Comparison of ENCODE assay signal across 29 cellular contexts in the genomic region with DNA sequence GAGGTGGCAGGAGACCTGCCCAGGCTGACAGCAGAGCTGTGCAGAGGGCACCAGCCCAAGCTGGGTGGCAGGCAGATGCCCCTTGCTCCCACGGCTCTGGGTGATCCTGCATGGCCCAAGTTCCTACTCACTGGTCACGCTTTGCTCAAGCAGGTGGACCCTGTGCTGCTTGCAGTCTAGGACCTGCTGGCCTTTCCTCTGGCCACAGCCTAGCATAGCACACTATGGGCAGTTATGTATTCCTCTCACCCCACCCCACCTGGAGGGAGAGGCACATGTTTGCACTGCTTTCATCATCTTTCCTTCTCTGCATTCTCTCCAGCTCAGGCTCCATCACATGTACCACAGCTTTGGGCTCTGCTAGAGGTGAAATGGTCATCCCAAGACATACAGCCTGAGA. TPM values are rescaled to one million over a fixed set of nuclear protein-coding genes. Genes with fewer than 3 reads are reported as not detected.
DNase-seq lines count a peak whose midpoint lies in the region; ATAC-seq and TF ChIP-seq lines count a peak whose summit lies in the region.
"Had no signal": no experiment of that assay in that cellular context is flagged by ENCODE, and none has a peak within 500 bp of the region (broad histone marks: within the 10 kb centered on the region; RNA-seq: fewer than 3 reads in every experiment).

No MANE protein-coding gene starts in this region.

- no peaks in the 10 kb centered on the region for H4K20me1 ChIP-seq in hepatocyte (ENCODE audit: insufficient read depth, poor library complexity, severe bottlenecking)

- CTCF ChIA-PET in WTC11 (lab: Charles Lee), result interaction anchor here (1.4 to 4.4 kb wide), 2 partner anchors 14 to 44 kb away, joined by 3 to 20 read pairs; no protein-coding TSS in a partner anchor

- H3K27ac Mint-ChIP-seq in WTC11, result no peak overlapping the region

- peak; percentile 39 for DNase-seq in HuH-7 (ENCODE audit: low spot score)
- no peak for DNase-seq in WTC11 (ENCODE audit: low spot score)
- no peak for DNase-seq in hepatocyte (ENCODE audit: low spot score)
- no peak for DNase-seq in ecto neural progenitor cell (ENCODE audit: low spot score)
- DNase-seq in G401 (ENCODE audit: low spot score), result no peak
- no peak for DNase-seq in central memory CD4-positive, alpha-beta T cell
- no peak for DNase-seq in posterior cingulate gyrus
- DNase-seq: activated CD4-positive, alpha-beta T cell treated with anti-CD3 and anti-CD28 coated beads for 48 hours; activated CD8-positive, alpha-beta memory T cell treated with anti-CD3 and anti-CD28 coated beads, Interleukin-2, amount 10 ng/mL, durations not matched to agents 7 days and 5 days; activated naive CD4-positive, alpha-beta T cell; activated T-cell treated with anti-CD3 and anti-CD28 coated beads, Interleukin-2, amount 50 U/mL, for 48 hours; amniotic stem cell; colonic mucosa; COR-L47; effector CD8-positive, alpha-beta T cell; glutamatergic neuron; HCEC 1CT; left lung; mesendoderm; NCI-H1048; NCI-H2107; NCI-H345; NCI-H774; sigmoid colon; stimulated activated CD4-positive, alpha-beta T cell treated with anti-CD3 and anti-CD28 coated beads, Interleukin-4, amount 100 ng/mL, for 24 hours; T-helper 9 cell had no signal

- peak overlapping the region in 1 of 5 donors; percentile 41 for H3K9ac ChIP-seq in subcutaneous abdominal adipose tissue (ENCODE audit: low read length in 5 of 5)

- 96% methylated on average over 2 of the region's 2 CpGs for WGBS in hepatocyte (ENCODE audit: low lambda C conversion rate, missing lambda C conversion rate)

- H3K4me3 ChIP-seq in hepatocyte, result no peak overlapping the region
- no peak overlapping the region for H3K4me3 ChIP-seq in subcutaneous abdominal adipose tissue (ENCODE audit: low read depth in 1 of 5, low read length in 5 of 5)
- H3K4me3 ChIP-seq: colonic mucosa, left lung, prostate gland, sigmoid colon had no signal

- H3K27me3 Mint-ChIP-seq in WTC11 (ENCODE audit: low read depth), result no peaks in the 10 kb centered on the region

- H3K9me3 ChIP-seq in hepatocyte (ENCODE audit: low read depth), result no peaks in the 10 kb centered on the region
- no peaks in the 10 kb centered on the region for H3K9me3 ChIP-seq in subcutaneous abdominal adipose tissue (ENCODE audit: control insufficient read depth in 5 of 5, low read length in 5 of 5)
- H3K9me3 ChIP-seq: colonic mucosa, left lung, prostate gland, sigmoid colon had no signal

- no peak overlapping the region for H2AFZ ChIP-seq in hepatocyte

- POLR2A ChIA-PET in WTC11 (lab: Charles Lee), result interaction anchor here (0.7 kb wide), 1 partner anchor 42 kb away, joined by 3 read pairs; no protein-coding TSS in a partner anchor

- no peaks in the 10 kb centered on the region for H3K9me3 Mint-ChIP-seq in WTC11

- in situ Hi-C loops in G401 (cut with HindIII; ENCODE audit: low sequenced_read_pairs), result no loop called here

- H3K4me1 ChIP-seq in hepatocyte (ENCODE audit: insufficient read depth) (peaks cover 35% of the 10 kb centered on the region), subcutaneous abdominal adipose tissue (ENCODE audit: control insufficient read depth in 5 of 5, insufficient read depth in 5 of 5, low read length in 5 of 5) (peaks cover 6 to 47% (median 27%) of the 10 kb centered on the region in 5 donors)
- H3K4me1 ChIP-seq: colonic mucosa, prostate gland had no signal

- H3K9me2 ChIP-seq in hepatocyte (replicated peaks; ENCODE audit: insufficient read depth), result no peaks in the 10 kb centered on the region

- no peak overlapping the region for H3K4me3 Mint-ChIP-seq in WTC11
- H3K4me3 Mint-ChIP-seq: activated CD8-positive, alpha-beta memory T cell treated with anti-CD3 and anti-CD28 coated beads, Interleukin-2, amount 10 ng/mL, durations not matched to agents 7 days and 5 days had no signal

- H3K36me3 ChIP-seq in hepatocyte (replicated peaks; ENCODE audit: insufficient read depth, low read depth) (peaks cover 3% of the 10 kb centered on the region), subcutaneous abdominal adipose tissue (ENCODE audit: control insufficient read depth in 5 of 5, insufficient read depth in 5 of 5, low read length in 5 of 5) (peaks cover 0 to 17% (median 7%) of the 10 kb centered on the region in 5 donors)
- H3K36me3 ChIP-seq: colonic mucosa, prostate gland had no signal

- H3K4me1 Mint-ChIP-seq in WTC11, result peaks cover 15% of the 10 kb centered on the region

- ATAC-seq in WTC11, result no peak
- ATAC-seq: activated CD8-positive, alpha-beta memory T cell treated with anti-CD3 and anti-CD28 coated beads, Interleukin-2, amount 10 ng/mL, durations not matched to agents 7 days and 5 days; left lung had no signal

- H3K27ac ChIP-seq in hepatocyte (peak overlapping the region; percentile 91), subcutaneous abdominal adipose tissue (ENCODE audit: low read depth, low read length) (peak overlapping the region; percentile 63)
- H3K27ac ChIP-seq: colonic mucosa, left lung, sigmoid colon, VCaP had no signal

- H3K4me2 ChIP-seq in hepatocyte, result no peak overlapping the region

- H3K36me3 Mint-ChIP-seq in WTC11, result no peaks in the 10 kb centered on the region
- H3K36me3 Mint-ChIP-seq: activated CD8-positive, alpha-beta memory T cell treated with anti-CD3 and anti-CD28 coated beads, Interleukin-2, amount 10 ng/mL, durations not matched to agents 7 days and 5 days had no signal

- TF ChIP-seq CTCF in WTC11 (IDR thresholded peaks at IDR 0.05) (no peak), hepatocyte (IDR thresholded peaks at IDR 0.05; ENCODE audit: poor library complexity) (no peak)

- no peaks in the 10 kb centered on the region for H3K27me3 ChIP-seq in hepatocyte
- no peaks in the 10 kb centered on the region for H3K27me3 ChIP-seq in subcutaneous abdominal adipose tissue (ENCODE audit: control insufficient read depth in 5 of 5, insufficient read depth in 4 of 5, low read length in 5 of 5)
- H3K27me3 ChIP-seq: colonic mucosa, left lung, sigmoid colon had no signal

- intact Hi-C loops in posterior cingulate gyrus (cut with DNase I), result no loop called here

- no peaks in the 10 kb centered on the region for H3K79me2 ChIP-seq in hepatocyte

TF ChIP-seq in WTC11, 78 proteins besides CTCF, POLR2A, EP300 and RAD21:
- TF ChIP-seq GABPB1 (CRISPR knock-in tag; IDR thresholded peaks at IDR 0.05) (peak; percentile 90), CREB1 (CRISPR knock-in tag; IDR thresholded peaks at IDR 0.05) (no peak)

RNA-seq across cellular contexts. Expression of a gene that starts 19.6 kb away (rescaled TPM):
- total RNA-seq in WTC11 (2021) (72.3 to 93.7 TPM (median 76.7 TPM) in 3 replicates), hepatocyte (47.0 and 57.1 TPM in 2 replicates)
- polyA plus RNA-seq in hepatocyte, result 107 and 140 TPM in 2 replicates
- total RNA-seq in G401 (2014; rRNA removed; shearing (Covaris generic)), result 116 and 155 TPM in 2 replicates
